Comparison of ENCODE assay signal across 1 cellular context in the genomic region with DNA sequence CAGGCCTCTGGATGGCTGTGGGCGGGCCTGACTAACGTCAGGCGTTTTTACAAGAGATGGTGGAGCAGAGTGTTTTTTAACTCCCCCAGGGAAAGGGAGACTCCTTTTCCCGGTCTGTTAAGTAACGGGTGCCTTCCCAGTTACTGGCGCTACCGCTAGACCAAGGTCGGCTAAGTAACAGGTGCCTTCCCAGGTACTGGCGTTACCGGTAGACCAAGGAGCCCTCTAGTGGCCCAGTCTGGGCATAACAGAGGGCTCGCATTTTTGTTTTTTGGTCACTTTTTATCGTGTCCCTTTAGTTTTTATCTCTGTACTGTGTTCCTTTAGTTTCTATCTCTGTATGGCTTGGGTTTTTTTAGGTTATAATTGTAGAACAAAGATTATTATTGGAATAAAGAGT.
TF ChIP-seq lines count a peak whose summit lies in the region.

No MANE protein-coding gene starts in this region.

TF ChIP-seq in H1, 55 proteins besides CTCF, POLR2A, EP300 and RAD21:
- TF ChIP-seq, protein P1, sequence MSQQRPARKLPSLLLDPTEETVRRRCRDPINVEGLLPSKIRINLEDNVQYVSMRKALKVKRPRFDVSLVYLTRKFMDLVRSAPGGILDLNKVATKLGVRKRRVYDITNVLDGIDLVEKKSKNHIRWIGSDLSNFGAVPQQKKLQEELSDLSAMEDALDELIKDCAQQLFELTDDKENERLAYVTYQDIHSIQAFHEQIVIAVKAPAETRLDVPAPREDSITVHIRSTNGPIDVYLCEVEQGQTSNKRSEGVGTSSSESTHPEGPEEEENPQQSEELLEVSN (IDR thresholded peaks at IDR 0.05), result no peak
- TF ChIP-seq, protein P2, sequence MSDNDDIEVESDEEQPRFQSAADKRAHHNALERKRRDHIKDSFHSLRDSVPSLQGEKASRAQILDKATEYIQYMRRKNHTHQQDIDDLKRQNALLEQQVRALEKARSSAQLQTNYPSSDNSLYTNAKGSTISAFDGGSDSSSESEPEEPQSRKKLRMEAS (IDR thresholded peaks at IDR 0.05), result no peak
- no peak for TF ChIP-seq RXRA (IDR thresholded peaks at IDR 0.05; ENCODE audit: insufficient read depth, low read depth, low read length)
- no peak for TF ChIP-seq SP1 (IDR thresholded peaks at IDR 0.05; ENCODE audit: low read depth, low read length)
- 0 out of 2 replicates have a peak, but pooled peaks have one; percentile 36 for TF ChIP-seq TCF12 (IDR thresholded peaks at IDR 0.05; ENCODE audit: low read depth, low read length)
- no peak for TF ChIP-seq YY1 (IDR thresholded peaks at IDR 0.05; ENCODE audit: low read depth, low read length)
